ENCODE assay signal across 1 cellular context in genomic region chr1:94317790-94318188, GRCh38.
TF ChIP-seq lines count a peak whose summit lies in the region.

No MANE protein-coding gene starts in this region.

TF ChIP-seq in HepG2, 621 proteins besides CTCF, POLR2A, EP300 and RAD21 (continued from another document):
- TF ChIP-seq AHDC1 (CRISPR knock-in tag; IDR thresholded peaks at IDR 0.05; ENCODE audit: borderline replicate concordance) (no peak), TBX3 (IDR thresholded peaks at IDR 0.05; ENCODE audit: borderline replicate concordance) (no peak), ZNF34 (CRISPR knock-in tag; IDR thresholded peaks at IDR 0.05; ENCODE audit: borderline replicate concordance) (0 out of 2 replicates have a peak, but pooled peaks have one; percentile 19), ZNF484 (CRISPR knock-in tag; IDR thresholded peaks at IDR 0.05; ENCODE audit: borderline replicate concordance, low read depth) (no peak), SNAPC2 (CRISPR knock-in tag; IDR thresholded peaks at IDR 0.05) (no peak), NR2F2 (IDR thresholded peaks at IDR 0.05; ENCODE audit: borderline replicate concordance, low read depth) (peak; percentile 37; the same call in 1 of the 2 replicates), ZNF253 (CRISPR knock-in tag; IDR thresholded peaks at IDR 0.05; ENCODE audit: borderline replicate concordance) (no peak)
TF ChIP-seq in HepG2: peak in this region for 11.
